Comparison of ENCODE assay signal across 22 cellular contexts in genomic region chr3:16808393-16809107, GRCh38.
A peak's percentile ranks its signal among the peaks of the same experiment; 100 is the strongest.
DNase-seq lines count a peak whose midpoint lies in the region; ATAC-seq and FAIRE-seq lines count a peak whose summit lies in the region.
"Had no signal": no experiment of that assay in that cellular context is flagged by ENCODE, and none has a peak within 500 bp of the region (broad histone marks: within the 10 kb centered on the region; RNA-seq: fewer than 3 reads in every experiment).

No MANE protein-coding gene starts in this region.

- peaks cover 0 to 3% (median 0%) of the 10 kb centered on the region in 3 donors for H3K36me3 Mint-ChIP-seq in immature natural killer cell
- H3K36me3 Mint-ChIP-seq: activated naive CD8-positive, alpha-beta T cell treated with anti-CD3 and anti-CD28 coated beads, Interleukin-2, amount 10 ng/mL, durations not matched to agents 7 days and 5 days; CD8-positive, alpha-beta memory T cell; natural killer cell had no signal

- peaks cover 0 to 2% (median 0%) of the 10 kb centered on the region in 6 donors for H3K9me3 Mint-ChIP-seq in immature natural killer cell
- H3K9me3 Mint-ChIP-seq: activated naive CD8-positive, alpha-beta T cell treated with anti-CD3 and anti-CD28 coated beads, Interleukin-2, amount 10 ng/mL, durations not matched to agents 7 days and 5 days; CD8-positive, alpha-beta memory T cell; natural killer cell; stimulated activated naive CD8-positive, alpha-beta T cell treated with anti-CD3 and anti-CD28 coated beads, Interleukin-15, Interleukin-2, amounts not matched to agents 100 ng/mL and 50 ng/mL, for 24 hours had no signal

- H3K27me3 Mint-ChIP-seq in immature natural killer cell (ENCODE audit: low read depth in 3 of 3) = peaks cover 2 to 11% (median 9%) of the 10 kb centered on the region in 3 donors

- no peak overlapping the region for H3K4me3 Mint-ChIP-seq in immature natural killer cell
- H3K4me3 Mint-ChIP-seq: activated naive CD8-positive, alpha-beta T cell treated with anti-CD3 and anti-CD28 coated beads, Interleukin-2, amount 10 ng/mL, durations not matched to agents 7 days and 5 days; CD8-positive, alpha-beta memory T cell; natural killer cell; stimulated activated naive CD8-positive, alpha-beta T cell treated with anti-CD3 and anti-CD28 coated beads, Interleukin-15, Interleukin-2, amounts not matched to agents 100 ng/mL and 50 ng/mL, for 24 hours had no signal

- H3K27ac Mint-ChIP-seq in immature natural killer cell = no peak overlapping the region
- H3K27ac Mint-ChIP-seq: activated naive CD8-positive, alpha-beta T cell treated with anti-CD3 and anti-CD28 coated beads, Interleukin-2, amount 10 ng/mL, durations not matched to agents 7 days and 5 days; CD8-positive, alpha-beta memory T cell; natural killer cell; stimulated activated naive CD8-positive, alpha-beta T cell treated with anti-CD3 and anti-CD28 coated beads, Interleukin-15, Interleukin-2, amounts not matched to agents 100 ng/mL and 50 ng/mL, for 24 hours had no signal

- no peak for ATAC-seq in HG02870 (IDR thresholded peaks at IDR 0.05; ENCODE audit: unreplicated experiment)
- ATAC-seq: natural killer cell had no signal

- H3K4me1 ChIP-seq in mucosa of rectum (ENCODE audit: control insufficient read depth in 2 of 2, insufficient read depth in 2 of 2, low read length in 2 of 2) = no peaks in the 10 kb centered on the region
- H3K4me1 ChIP-seq: prostate gland, vagina had no signal

- peaks cover 18 to 25% of the 10 kb centered on the region in 2 donors for H3K4me1 Mint-ChIP-seq in immature natural killer cell

- no peak overlapping the region for H3K4me3 ChIP-seq in mucosa of rectum (ENCODE audit: low read length in 2 of 2)
- H3K4me3 ChIP-seq: lung, prostate gland, vagina had no signal

- H3K36me3 ChIP-seq in mucosa of rectum (ENCODE audit: control insufficient read depth in 2 of 2, insufficient read depth in 2 of 2, low read length in 2 of 2) = no peaks in the 10 kb centered on the region
- H3K36me3 ChIP-seq: prostate gland, vagina had no signal

- no peak for FAIRE-seq in HTR-8/SVneo (lab: Jason Lieb, UNC)
- FAIRE-seq: bronchial epithelial cell had no signal

- H3K9ac ChIP-seq in mucosa of rectum (ENCODE audit: low read depth in 1 of 2, low read length in 2 of 2) = no peak overlapping the region

- H3K27me3 ChIP-seq in mucosa of rectum (ENCODE audit: control insufficient read depth in 2 of 2, insufficient read depth in 2 of 2, low read length in 2 of 2) = no peaks in the 10 kb centered on the region
- H3K27me3 ChIP-seq: vagina had no signal

- no peaks in the 10 kb centered on the region for H3K9me3 ChIP-seq in mucosa of rectum (ENCODE audit: control insufficient read depth in 2 of 2, low read length in 2 of 2)
- H3K9me3 ChIP-seq: prostate gland, vagina had no signal

- DNase-seq in NCI-H82 (lab: John Stamatoyannopoulos, UW) (peak; percentile 24), NCI-H82 treated with DMSO at 0.1 percent for 48 hours (lab: John Stamatoyannopoulos, UW; ENCODE audit: unreplicated experiment) (no peak), HT-29 (ENCODE audit: low spot score) (peak; percentile 3), cerebellar nuclear complex (lab: John Stamatoyannopoulos, UW) (peak; percentile 23 to 32), immature natural killer cell (no peak), HTR-8/SVneo (ENCODE audit: insufficient read length, low spot score) (no peak)
- DNase-seq: activated CD4-positive, alpha-beta T cell treated with anti-CD3 and anti-CD28 coated beads for 48 hours; activated naive CD8-positive, alpha-beta T cell treated with anti-CD3 and anti-CD28 coated beads, Interleukin-2, amount 10 ng/mL, durations not matched to agents 7 days and 5 days; CD8-positive, alpha-beta memory T cell; effector memory CD4-positive, alpha-beta T cell; Kasumi-1; natural killer cell; NCI-H1930; NK-92 treated with Interleukin-12 subunit alpha and Interleukin-12 subunit beta, amount 100 ng/mL, for 24 hours; SHP77 had no signal

- H3K27ac ChIP-seq in mucosa of rectum (ENCODE audit: low read depth in 2 of 2, low read length in 2 of 2) = peak overlapping the region; percentile 6
- H3K27ac ChIP-seq: prostate gland, vagina had no signal

Comparison
In these comparisons a context has a peak if more than half of its experiments do, and no peak if none do; other contexts are left out.
1. DNase-seq: peak in NCI-H82 (single experiment), HT-29 (single experiment) and cerebellar nuclear complex (2 of 2); none in NCI-H82 treated with DMSO at 0.1 percent for 48 hours (single experiment), immature natural killer cell (0 of 3) and HTR-8/SVneo (single experiment).